ENCODE assay signal across 23 cellular contexts in genomic region chr3:131731709-131732108, GRCh38.
DNase-seq lines count a peak whose midpoint lies in the region; ATAC-seq and TF ChIP-seq lines count a peak whose summit lies in the region.
"Had no signal": no experiment of that assay in that cellular context is flagged by ENCODE, and none has a peak within 500 bp of the region (broad histone marks: within the 10 kb centered on the region; RNA-seq: fewer than 3 reads in every experiment).

No MANE protein-coding gene starts in this region.

- H3K4me1 Mint-ChIP-seq in activated CD4-positive, alpha-beta T cell treated with anti-CD3 and anti-CD28 coated beads, Interleukin-2, amount 10 ng/mL, durations not matched to agents 24 days and 14 days, result peaks cover 2% of the 10 kb centered on the region
- H3K4me1 Mint-ChIP-seq: activated naive CD8-positive, alpha-beta T cell treated with anti-CD3 and anti-CD28 coated beads, Interleukin-2, amount 10 ng/mL, durations not matched to agents 7 days and 5 days had no signal

- H3K4me3 Mint-ChIP-seq in activated CD4-positive, alpha-beta T cell treated with anti-CD3 and anti-CD28 coated beads, Interleukin-2, amount 10 ng/mL, durations not matched to agents 24 days and 14 days, result no peak overlapping the region
- H3K4me3 Mint-ChIP-seq: activated naive CD8-positive, alpha-beta T cell treated with anti-CD3 and anti-CD28 coated beads, Interleukin-2, amount 10 ng/mL, durations not matched to agents 7 days and 5 days had no signal

- no peaks in the 10 kb centered on the region for H3K36me3 Mint-ChIP-seq in activated CD4-positive, alpha-beta T cell treated with anti-CD3 and anti-CD28 coated beads, Interleukin-2, amount 10 ng/mL, durations not matched to agents 24 days and 14 days (ENCODE audit: low read depth)
- H3K36me3 Mint-ChIP-seq: activated naive CD8-positive, alpha-beta T cell treated with anti-CD3 and anti-CD28 coated beads, Interleukin-2, amount 10 ng/mL, durations not matched to agents 7 days and 5 days had no signal

- H3K27me3 Mint-ChIP-seq in activated CD4-positive, alpha-beta T cell treated with anti-CD3 and anti-CD28 coated beads, Interleukin-2, amount 10 ng/mL, durations not matched to agents 24 days and 14 days, result no peaks in the 10 kb centered on the region
- H3K27me3 Mint-ChIP-seq: activated naive CD8-positive, alpha-beta T cell treated with anti-CD3 and anti-CD28 coated beads, Interleukin-2, amount 10 ng/mL, durations not matched to agents 7 days and 5 days had no signal

- no peak overlapping the region for H3K27ac ChIP-seq in vagina
- H3K27ac ChIP-seq: BLaER1, esophagus squamous epithelium, gastroesophageal sphincter, KMS-11, neutrophil, tibial artery, VCaP had no signal

- no peaks in the 10 kb centered on the region for H3K36me3 ChIP-seq in vagina
- H3K36me3 ChIP-seq: BLaER1, esophagus squamous epithelium, gastroesophageal sphincter, neutrophil, tibial artery had no signal

- ATAC-seq in GM18511 (IDR thresholded peaks at IDR 0.05; ENCODE audit: unreplicated experiment) (peak; percentile 38), HG02870 (IDR thresholded peaks at IDR 0.05; ENCODE audit: unreplicated experiment) (peak; percentile 45), HG02981 (IDR thresholded peaks at IDR 0.05; ENCODE audit: unreplicated experiment) (no peak)
- ATAC-seq: gastroesophageal sphincter had no signal

- H3K27ac Mint-ChIP-seq in activated CD4-positive, alpha-beta T cell treated with anti-CD3 and anti-CD28 coated beads, Interleukin-2, amount 10 ng/mL, durations not matched to agents 24 days and 14 days, result no peak overlapping the region
- H3K27ac Mint-ChIP-seq: activated naive CD8-positive, alpha-beta T cell treated with anti-CD3 and anti-CD28 coated beads, Interleukin-2, amount 10 ng/mL, durations not matched to agents 7 days and 5 days had no signal

- H3K9me3 Mint-ChIP-seq in activated CD4-positive, alpha-beta T cell treated with anti-CD3 and anti-CD28 coated beads, Interleukin-2, amount 10 ng/mL, durations not matched to agents 24 days and 14 days, result peaks cover 3% of the 10 kb centered on the region

- H3K9me3 ChIP-seq in vagina, result no peaks in the 10 kb centered on the region
- H3K9me3 ChIP-seq: BLaER1, esophagus squamous epithelium, gastroesophageal sphincter, neutrophil, tibial artery had no signal

- no peaks in the 10 kb centered on the region for H3K27me3 ChIP-seq in vagina
- H3K27me3 ChIP-seq: BLaER1, esophagus squamous epithelium, gastroesophageal sphincter, tibial artery had no signal

- no peak for TF ChIP-seq POLR2A in vagina (IDR thresholded peaks at IDR 0.05)

- intact Hi-C loops in activated CD4-positive, alpha-beta T cell treated with anti-CD3 and anti-CD28 coated beads, Interleukin-2, amount 10 ng/mL, durations not matched to agents 24 days and 14 days (cut with micrococcal nuclease), result no loop called here
- intact Hi-C loops in vagina (cut with DNase I), result no loop called here

- no peaks in the 10 kb centered on the region for H3K4me1 ChIP-seq in vagina
- H3K4me1 ChIP-seq: esophagus squamous epithelium, gastroesophageal sphincter, tibial artery had no signal

- no peak overlapping the region for H3K4me3 ChIP-seq in vagina
- H3K4me3 ChIP-seq: BLaER1, esophagus squamous epithelium, gastroesophageal sphincter, GM23248, tibial artery had no signal

- TF ChIP-seq CTCF in vagina (IDR thresholded peaks at IDR 0.05), result no peak

- DNase-seq in activated CD4-positive, alpha-beta T cell treated with anti-CD3 and anti-CD28 coated beads, Interleukin-2, amount 10 ng/mL, durations not matched to agents 24 days and 14 days, result peak; percentile 55
- no peak for DNase-seq in activated CD4-positive, alpha-beta T cell treated with anti-CD3 and anti-CD28 coated beads for 1 hour
- DNase-seq in stimulated activated CD4-positive, alpha-beta T cell treated with anti-CD3 and anti-CD28 coated beads, Interleukin-1b, Interleukin-23, amount 100 ng/mL, for 48 hours, result peak; percentile 49
- DNase-seq in NCI-H1092 treated with DMSO at 0.1 percent for 48 hours (lab: John Stamatoyannopoulos, UW) (no peak), vagina (ENCODE audit: extremely low spot score in 2 of 2) (no peak)
- DNase-seq: activated CD8-positive, alpha-beta memory T cell treated with anti-CD3 and anti-CD28 coated beads, Interleukin-2, amount 50 U/mL, for 4 hours; activated naive CD8-positive, alpha-beta T cell treated with anti-CD3 and anti-CD28 coated beads, Interleukin-2, amount 10 ng/mL, durations not matched to agents 7 days and 5 days; esophagus squamous epithelium; GM23248; MV-4-11; NCI-H187 treated with DMSO at 0.1 percent for 48 hours; NCI-H345; SIG-M5; small intestine; tibial artery had no signal

Comparison
In these comparisons a context has a peak if more than half of its experiments do, and no peak if none do; other contexts are left out.
1. DNase-seq: peak in activated CD4-positive, alpha-beta T cell treated with anti-CD3 and anti-CD28 coated beads, Interleukin-2, amount 10 ng/mL, durations not matched to agents 24 days and 14 days (single experiment) and stimulated activated CD4-positive, alpha-beta T cell treated with anti-CD3 and anti-CD28 coated beads, Interleukin-1b, Interleukin-23, amount 100 ng/mL, for 48 hours (single experiment); none in activated CD4-positive, alpha-beta T cell treated with anti-CD3 and anti-CD28 coated beads for 1 hour (single experiment), NCI-H1092 treated with DMSO at 0.1 percent for 48 hours (single experiment) and vagina (0 of 2).